Comparison of ENCODE assay signal across 12 cellular contexts in the genomic region with DNA sequence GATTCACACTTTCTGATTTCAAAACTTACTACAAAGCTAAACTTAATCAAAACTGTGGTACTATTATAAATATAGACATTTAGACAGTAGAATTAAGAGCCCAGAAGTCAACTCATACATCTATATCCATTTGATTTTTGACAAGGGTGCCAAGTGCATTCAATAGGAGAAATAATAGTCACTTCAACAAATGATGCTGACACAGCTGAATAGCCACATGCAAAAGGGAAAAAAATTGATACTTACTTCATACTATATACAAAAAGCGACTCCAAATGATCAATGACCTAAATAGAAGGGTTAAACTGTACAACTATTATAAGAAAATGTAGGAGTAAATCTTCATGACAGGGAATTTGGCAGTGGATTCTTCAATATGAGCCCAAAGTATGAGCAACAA. TPM values are rescaled to one million over a fixed set of nuclear protein-coding genes. Genes with fewer than 3 reads are reported as not detected.
"Had no signal": no experiment of that assay in that cellular context is flagged by ENCODE, and none has a peak within 500 bp of the region (broad histone marks: within the 10 kb centered on the region; RNA-seq: fewer than 3 reads in every experiment).

No MANE protein-coding gene starts in this region.

- DNase-seq: GM23248, GOT3, H7, H9, HCEC 1CT, HFFc6 had no signal

- H3K4me3 ChIP-seq: GM23248, GM23338, HAP-1 had no signal

- H3K9me3 ChIP-seq: HAP-1 had no signal

- H3K27ac ChIP-seq: GM23248 had no signal

- H3K4me2 ChIP-seq: GM23338 had no signal

- FAIRE-seq: H1, H54 had no signal

- H3K9ac ChIP-seq: GM23248 had no signal

- H3K4me3 Mint-ChIP-seq: GM23338, H9, HFFc6 had no signal

- ATAC-seq: GM23338, HCT116 had no signal

- H3K4me1 ChIP-seq: HAP-1 had no signal

- H3K4me1 Mint-ChIP-seq: GM23338, H9 had no signal

- H2AFZ ChIP-seq: GM23248, GM23338 had no signal

- H3K36me3 ChIP-seq: HAP-1 had no signal

- H3K9me3 Mint-ChIP-seq: GM23338, H9 had no signal

- H3K27ac Mint-ChIP-seq: GM23338, H9, HFFc6 had no signal

RNA-seq across cellular contexts. Expression of a gene that starts 40.7 kb away (rescaled TPM):
- total RNA-seq: GM23248, H4, HFFc6 had no signal
- polyA plus RNA-seq: GM23248 had no signal
